Comparison of ENCODE assay signal across 14 cellular contexts in the genomic region with DNA sequence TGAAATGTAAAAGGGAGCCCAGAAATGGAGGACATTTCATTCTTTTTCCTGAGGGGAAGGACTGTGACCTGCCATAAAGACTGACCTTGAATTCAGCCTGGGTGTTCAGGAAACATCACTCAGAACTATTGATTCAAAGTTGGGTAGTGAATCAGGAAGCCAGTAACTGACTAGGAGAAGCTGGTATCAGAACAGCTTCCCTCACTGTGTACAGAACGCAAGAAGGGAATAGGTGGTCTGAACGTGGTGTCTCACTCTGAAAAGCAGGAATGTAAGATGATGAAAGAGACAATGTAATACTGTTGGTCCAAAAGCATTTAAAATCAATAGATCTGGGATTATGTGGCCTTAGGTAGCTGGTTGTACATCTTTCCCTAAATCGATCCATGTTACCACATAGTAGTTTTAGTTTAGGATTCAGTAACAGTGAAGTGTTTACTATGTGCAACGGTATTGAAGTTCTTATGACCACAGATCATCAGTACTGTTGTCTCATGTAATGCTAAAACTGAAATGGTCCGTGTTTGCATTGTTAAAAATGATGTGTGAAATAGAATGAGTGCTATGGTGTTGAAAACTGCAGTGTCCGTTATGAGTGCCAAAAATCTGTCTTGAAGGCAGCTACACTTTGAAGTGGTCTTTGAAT. TPM values are rescaled to one million over a fixed set of nuclear protein-coding genes. Genes with fewer than 3 reads are reported as not detected.
DNase-seq lines count a peak whose midpoint lies in the region; ATAC-seq and TF ChIP-seq lines count a peak whose summit lies in the region.
"Had no signal": no experiment of that assay in that cellular context is flagged by ENCODE, and none has a peak within 500 bp of the region (broad histone marks: within the 10 kb centered on the region; RNA-seq: fewer than 3 reads in every experiment).

No MANE protein-coding gene starts in this region.

- DNase-seq in coronary artery (ENCODE audit: low spot score) (no peak), progenitor cell of endocrine pancreas (ENCODE audit: low spot score, unreplicated experiment) (no peak)
- DNase-seq in stimulated activated naive CD4-positive, alpha-beta T cell treated with Interleukin-2 at 50 U/mL for 16 hours (lab: John Stamatoyannopoulos, UW), result no peak
- DNase-seq: activated naive CD4-positive, alpha-beta T cell; caudate nucleus; COR-L47; GF-D8; NCI-H1105; NCI-H510A; stimulated activated CD4-positive, alpha-beta T cell treated with anti-CD3 and anti-CD28 coated beads, Interleukin-15, amount 100 ng/mL, for 24 hours had no signal

- no peaks in the 10 kb centered on the region for H3K9me3 Mint-ChIP-seq in progenitor cell of endocrine pancreas (ENCODE audit: low read depth)

- no peaks in the 10 kb centered on the region for H3K36me3 Mint-ChIP-seq in progenitor cell of endocrine pancreas (ENCODE audit: insufficient read depth)

- peaks cover 19% of the 10 kb centered on the region for H3K4me1 Mint-ChIP-seq in progenitor cell of endocrine pancreas (ENCODE audit: low read depth)

- TF ChIP-seq CTCF in KMS-11 (conservative IDR thresholded peaks at IDR 0.05; ENCODE audit: low read depth, low read length) (no peak), coronary artery (IDR thresholded peaks at IDR 0.05) (no peak), progenitor cell of endocrine pancreas (IDR thresholded peaks at IDR 0.05; ENCODE audit: unreplicated experiment) (no peak)

- no peaks in the 10 kb centered on the region for H3K9me3 ChIP-seq in mononuclear cell (ENCODE audit: low read depth, low read length)

- H2AFZ ChIP-seq in KMS-11 (ENCODE audit: low read depth), result no peak overlapping the region

- no peak for ATAC-seq in HG02885 (IDR thresholded peaks at IDR 0.05; ENCODE audit: poor library complexity, unreplicated experiment)

- peak overlapping the region; percentile 87; the same call in 1 of the 2 replicates for H3K9ac ChIP-seq in KMS-11

- H3K27me3 ChIP-seq in KMS-11 (ENCODE audit: insufficient read depth, low read depth) (no peaks in the 10 kb centered on the region), mononuclear cell (ENCODE audit: insufficient read depth, low read length) (no peaks in the 10 kb centered on the region)

- H3K79me2 ChIP-seq in KMS-11 (ENCODE audit: insufficient read depth, low read depth), result peaks cover 16% of the 10 kb centered on the region

- H3K4me3 ChIP-seq in KMS-11 (IDR thresholded peaks at IDR 0.05; ENCODE audit: insufficient read depth, low read depth, low read length) (no peak overlapping the region), coronary artery (peak overlapping the region; percentile 42), mononuclear cell (ENCODE audit: low read length) (peak overlapping the region; percentile 93), urinary bladder (ENCODE audit: low read depth, low read length) (peak overlapping the region; percentile 29)

- H3K27ac ChIP-seq in KMS-11 (peak overlapping the region; percentile 87; the same call in 1 of the 2 replicates), coronary artery (peak overlapping the region; percentile 2 to 4), urinary bladder (ENCODE audit: low read depth) (no peak overlapping the region)

- peak overlapping the region; percentile 76; the same call in 1 of the 2 replicates for H3K4me2 ChIP-seq in KMS-11

- H3K27me3 Mint-ChIP-seq in progenitor cell of endocrine pancreas, result peaks cover 22% of the 10 kb centered on the region

- 57% methylated on average over 6 of the region's 6 CpGs for WGBS in urinary bladder

- H3K4me1 ChIP-seq in KMS-11 (ENCODE audit: low read depth, poor library complexity, severe bottlenecking) (peaks cover 87% of the 10 kb centered on the region), mononuclear cell (ENCODE audit: insufficient read depth, low read length) (peaks cover 34% of the 10 kb centered on the region), urinary bladder (ENCODE audit: insufficient read depth) (no peaks in the 10 kb centered on the region)

- no peak overlapping the region for H3K27ac Mint-ChIP-seq in progenitor cell of endocrine pancreas

- H3K36me3 ChIP-seq in KMS-11 (ENCODE audit: insufficient read depth) (no peaks in the 10 kb centered on the region; the same call in 1 of the 2 replicates), urinary bladder (ENCODE audit: insufficient read depth) (no peaks in the 10 kb centered on the region)

- H4K20me1 ChIP-seq in KMS-11 (ENCODE audit: insufficient read depth), result no peaks in the 10 kb centered on the region

- no peak overlapping the region for H3K4me3 Mint-ChIP-seq in progenitor cell of endocrine pancreas (ENCODE audit: low read depth)

RNA-seq across cellular contexts. Expression of gene RGS2, which starts 2.9 kb away (rescaled TPM):
- 372 TPM for total RNA-seq in mononuclear cell
- total RNA-seq in urinary bladder, result 211 TPM
- 554 TPM for polyA plus RNA-seq in urinary bladder
- total RNA-seq in progenitor cell of endocrine pancreas, result 21.8 and 22.4 TPM in 2 replicates
